Comparison of ENCODE assay signal across 21 cellular contexts in the genomic region with DNA sequence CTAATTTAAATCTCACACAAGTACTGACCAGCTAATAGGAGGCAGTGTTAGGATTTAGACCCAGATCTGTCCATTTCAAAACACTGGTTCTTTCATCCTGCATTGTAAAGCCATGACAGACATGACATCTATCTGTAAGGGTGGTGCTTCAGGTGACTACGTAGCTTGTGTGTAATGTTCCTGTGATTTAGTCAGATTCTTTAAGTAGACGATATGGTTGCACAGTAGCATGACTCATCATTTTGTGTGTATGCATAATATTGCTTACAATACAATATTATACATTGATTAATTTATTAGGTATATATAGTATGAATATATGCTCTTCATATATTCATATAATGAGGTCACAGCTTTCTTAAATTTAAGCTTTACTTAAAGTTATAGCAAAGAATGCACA.
A peak's percentile ranks its signal among the peaks of the same experiment; 100 is the strongest.
DNase-seq lines count a peak whose midpoint lies in the region; ATAC-seq, FAIRE-seq and TF ChIP-seq lines count a peak whose summit lies in the region.
"Had no signal": no experiment of that assay in that cellular context is flagged by ENCODE, and none has a peak within 500 bp of the region (broad histone marks: within the 10 kb centered on the region; RNA-seq: fewer than 3 reads in every experiment).

No MANE protein-coding gene starts in this region.

- H3K36me3 ChIP-seq in H1 (ENCODE audit: control insufficient read depth in 2 of 4, insufficient read depth in 4 of 4, low read length in 3 of 4), result no peaks in the 10 kb centered on the region
- H3K36me3 ChIP-seq: BLaER1 had no signal

- H3K4me3 Mint-ChIP-seq in activated CD4-positive, alpha-beta T cell treated with anti-CD3 and anti-CD28 coated beads for 36 hours, result no peak overlapping the region
- H3K4me3 Mint-ChIP-seq in immature natural killer cell, result no peak overlapping the region
- H3K4me3 Mint-ChIP-seq: CD4-positive, CD25-positive, alpha-beta regulatory T cell had no signal

- no peaks in the 10 kb centered on the region for H3K36me3 Mint-ChIP-seq in activated CD4-positive, alpha-beta T cell treated with anti-CD3 and anti-CD28 coated beads for 36 hours (ENCODE audit: low read depth)
- peaks cover 0 to 4% (median 0%) of the 10 kb centered on the region in 3 donors for H3K36me3 Mint-ChIP-seq in immature natural killer cell
- H3K36me3 Mint-ChIP-seq: CD4-positive, CD25-positive, alpha-beta regulatory T cell had no signal

- H3K14ac ChIP-seq in H1 (ENCODE audit: insufficient read length), result no peak overlapping the region

- intact Hi-C loops in activated CD4-positive, alpha-beta T cell treated with anti-CD3 and anti-CD28 coated beads for 36 hours (cut with DNase I, micrococcal nuclease), result no loop called here

- H3K9me3 ChIP-seq in H1 (ENCODE audit: insufficient read depth in 2 of 2, low read depth in 1 of 2, low read length in 1 of 2), result 0 out of 4 replicates have a peak, but pooled peaks cover 0 to 5% of the 10 kb centered on the region in 2 experiments

- H4K91ac ChIP-seq in H1 (replicated peaks; ENCODE audit: insufficient read length, low read length), result no peak overlapping the region

- H3K4ac ChIP-seq in H1 (replicated peaks; ENCODE audit: insufficient read length, low read depth, low read length), result no peak overlapping the region

- CTCF ChIA-PET in H1 (lab: Charles Lee; ENCODE audit: partially characterized antibody), result no interaction called here
- CTCF ChIA-PET in activated CD4-positive, alpha-beta T cell treated with anti-CD3 and anti-CD28 coated beads for 36 hours (lab: Charles Lee), result no interaction called here

- no peak overlapping the region for H3K27ac Mint-ChIP-seq in activated CD4-positive, alpha-beta T cell treated with anti-CD3 and anti-CD28 coated beads for 36 hours
- no peak overlapping the region for H3K27ac Mint-ChIP-seq in immature natural killer cell
- H3K27ac Mint-ChIP-seq: CD4-positive, CD25-positive, alpha-beta regulatory T cell had no signal

- no peaks in the 10 kb centered on the region for H3K23me2 ChIP-seq in H1 (ENCODE audit: low read depth, low read length)

- no peaks in the 10 kb centered on the region for H3K4me1 Mint-ChIP-seq in activated CD4-positive, alpha-beta T cell treated with anti-CD3 and anti-CD28 coated beads for 36 hours
- no peaks in the 10 kb centered on the region for H3K4me1 Mint-ChIP-seq in immature natural killer cell
- H3K4me1 Mint-ChIP-seq: CD4-positive, CD25-positive, alpha-beta regulatory T cell had no signal

- no peak overlapping the region for H2BK120ac ChIP-seq in H1 (replicated peaks; ENCODE audit: low read depth, low read length)

- POLR2A ChIA-PET in H1 (lab: Charles Lee; ENCODE audit: partially characterized antibody), result no interaction called here
- POLR2A ChIA-PET in activated CD4-positive, alpha-beta T cell treated with anti-CD3 and anti-CD28 coated beads for 36 hours (lab: Charles Lee), result no interaction called here

- no peak overlapping the region for H3K27ac ChIP-seq in H1 (ENCODE audit: low read depth, low read length)
- H3K27ac ChIP-seq: 22Rv1, BLaER1, HL-60 had no signal

- no peak overlapping the region for H3K9ac ChIP-seq in H1 (replicated peaks in 1 of 4; ENCODE audit: extremely low read depth in 1 of 4, low read depth in 3 of 4, low read length in 3 of 4)
- H3K9ac ChIP-seq: BLaER1 had no signal

- TF ChIP-seq POLR2A in H1 (IDR thresholded peaks at IDR 0.05; ENCODE audit: control extremely low read depth in 1 of 2, low read depth in 2 of 2, low read length in 2 of 2), result no peak

- H3K18ac ChIP-seq in H1 (ENCODE audit: extremely low read depth, low read length), result no peak overlapping the region

- no peak overlapping the region for H2AK5ac ChIP-seq in H1 (ENCODE audit: low read depth, low read length)

- no peak overlapping the region for H4K5ac ChIP-seq in H1 (ENCODE audit: insufficient read length, low read depth, low read length)

- H3K9me3 Mint-ChIP-seq in activated CD4-positive, alpha-beta T cell treated with anti-CD3 and anti-CD28 coated beads for 36 hours (ENCODE audit: low read depth), result no peaks in the 10 kb centered on the region
- H3K9me3 Mint-ChIP-seq in immature natural killer cell, result peaks cover 0 to 6% (median 3%) of the 10 kb centered on the region in 6 donors

- no peaks in the 10 kb centered on the region for H3K79me1 ChIP-seq in H1 (ENCODE audit: low read depth, low read length)

- no peak for TF ChIP-seq CTCF in H1 (IDR thresholded peaks at IDR 0.05; ENCODE audit: control extremely low read depth in 1 of 3, insufficient read depth in 1 of 3, low read depth in 1 of 3, low read length in 3 of 3)

- H2BK12ac ChIP-seq in H1 (ENCODE audit: low read depth, low read length), result no peak overlapping the region

- H2BK5ac ChIP-seq in H1 (ENCODE audit: low read depth, low read length), result no peak overlapping the region

- H3K4me1 ChIP-seq in H1 (replicated peaks in 1 of 4; ENCODE audit: control insufficient read depth in 3 of 4, insufficient read depth in 4 of 4, low read length in 3 of 4), result no peaks in the 10 kb centered on the region
- H3K4me1 ChIP-seq: BLaER1 had no signal

- no peaks in the 10 kb centered on the region for H3K27me3 ChIP-seq in H1 (replicated peaks in 1 of 4; ENCODE audit: control insufficient read depth in 3 of 4, extremely low read depth in 1 of 4, insufficient read depth in 3 of 4, low read length in 3 of 4)
- H3K27me3 ChIP-seq: BLaER1 had no signal

- H4K8ac ChIP-seq in H1 (ENCODE audit: extremely low read depth, insufficient read depth, low read length), result no peak overlapping the region

- no peaks in the 10 kb centered on the region for H3K79me2 ChIP-seq in H1 (ENCODE audit: control insufficient read depth in 1 of 2, insufficient read depth in 2 of 2, low read length in 2 of 2)

- TF ChIP-seq RAD21 in H1 (IDR thresholded peaks at IDR 0.05 in 1 of 2, conservative IDR thresholded peaks at IDR 0.05 in 1 of 2; ENCODE audit: low read depth in 2 of 2, low read length in 2 of 2), result no peak

- peak; percentile 9 for DNase-seq in DMS53 (lab: John Stamatoyannopoulos, UW)
- no peak for DNase-seq in DMS53 treated with DMSO at 0.1 percent for 48 hours (lab: John Stamatoyannopoulos, UW; ENCODE audit: unreplicated experiment)
- peak; percentile 8 for DNase-seq in RKO (ENCODE audit: low spot score)
- no peak for DNase-seq in H1 (ENCODE audit: low read depth in 1 of 2, low spot score in 2 of 2)
- no peak for DNase-seq in activated CD4-positive, alpha-beta T cell treated with anti-CD3 and anti-CD28 coated beads for 36 hours
- DNase-seq in NCI-H187 (lab: John Stamatoyannopoulos, UW), result no peak
- DNase-seq in immature natural killer cell, result no peak
- DNase-seq: AML-193; Calu3; CD4-positive, CD25-positive, alpha-beta regulatory T cell; DMS 273 treated with DMSO at 0.1 percent for 48 hours; DND-41; GDM1; HCEC 1CT; KG1 had no signal

- TF ChIP-seq EP300 in H1 (IDR thresholded peaks at IDR 0.05; ENCODE audit: borderline replicate concordance in 1 of 2, low read depth in 2 of 2, low read length in 2 of 2), result no peak

- no peak for ATAC-seq in activated CD4-positive, alpha-beta T cell treated with anti-CD3 and anti-CD28 coated beads for 36 hours

- H3K4me2 ChIP-seq in H1 (ENCODE audit: insufficient read depth in 1 of 2, low read depth in 2 of 2, low read length in 2 of 2), result no peak overlapping the region
- H3K4me2 ChIP-seq: BLaER1 had no signal

- 87% methylated on average over 2 of the region's 2 CpGs; no CpG with 5 or more reads in 1 of the 2 experiments for WGBS in H1 (ENCODE audit: extremely low coverage in 1 of 2, insufficient coverage in 1 of 2, insufficient read length in 1 of 2, insufficient replicate concordance in 2 of 2, low coverage in 1 of 2, low lambda C conversion rate in 2 of 2, missing lambda C conversion rate in 1 of 2), 2 experiments

- no peak overlapping the region for H2BK20ac ChIP-seq in H1 (ENCODE audit: low read length)

- no peaks in the 10 kb centered on the region for H3K27me3 Mint-ChIP-seq in activated CD4-positive, alpha-beta T cell treated with anti-CD3 and anti-CD28 coated beads for 36 hours
- peaks cover 0 to 3% (median 1%) of the 10 kb centered on the region in 3 donors for H3K27me3 Mint-ChIP-seq in immature natural killer cell (ENCODE audit: low read depth in 3 of 3)
- H3K27me3 Mint-ChIP-seq: CD4-positive, CD25-positive, alpha-beta regulatory T cell had no signal

- no peaks in the 10 kb centered on the region for H4K20me1 ChIP-seq in H1 (replicated peaks in 1 of 2; ENCODE audit: control insufficient read depth in 1 of 2, insufficient read depth in 2 of 2, low read length in 2 of 2)
- H4K20me1 ChIP-seq: BLaER1 had no signal

- no peak overlapping the region for H3K4me3 ChIP-seq in H1 (ENCODE audit: extremely low read depth in 1 of 4, insufficient read depth in 2 of 4, low read depth in 3 of 4, low read length in 4 of 4)
- H3K4me3 ChIP-seq: BLaER1 had no signal

- H3K23ac ChIP-seq in H1 (ENCODE audit: insufficient read length), result no peak overlapping the region

- no peak overlapping the region for H2BK15ac ChIP-seq in H1 (ENCODE audit: low read length)

- H3K56ac ChIP-seq in H1 (replicated peaks; ENCODE audit: insufficient read length, low read depth, low read length), result no peak overlapping the region

- no peak for FAIRE-seq in H1 (lab: Jason Lieb, UNC)
- peak; percentile 68 for FAIRE-seq in islet of Langerhans (lab: Jason Lieb, UNC)
- FAIRE-seq: GM12892, GM19239 had no signal

- H2AFZ ChIP-seq in H1 (ENCODE audit: low read length), result no peak overlapping the region

TF ChIP-seq in H1, 55 proteins besides CTCF, POLR2A, EP300 and RAD21:
- TF ChIP-seq BACH1 (IDR thresholded peaks at IDR 0.05; ENCODE audit: low read length), result 0 out of 2 replicates have a peak, but pooled peaks have one; percentile 30
- TF ChIP-seq CBX8 (IDR thresholded peaks at IDR 0.05; ENCODE audit: borderline replicate concordance, low read depth, low read length), result no peak

Comparison
In these comparisons a context has a peak if more than half of its experiments do, and no peak if none do; other contexts are left out.
1. DNase-seq: peak in DMS53 (single experiment) and RKO (single experiment); none in DMS53 treated with DMSO at 0.1 percent for 48 hours (single experiment), H1 (0 of 2), activated CD4-positive, alpha-beta T cell treated with anti-CD3 and anti-CD28 coated beads for 36 hours (single experiment), NCI-H187 (0 of 2) and immature natural killer cell (0 of 3).